Comparison of ENCODE assay signal across 10 cellular contexts in genomic region chr17:64411999-64412771, GRCh38. TPM values are rescaled to one million over a fixed set of nuclear protein-coding genes. Genes with fewer than 3 reads are reported as not detected.
DNase-seq lines count a peak whose midpoint lies in the region; ATAC-seq and TF ChIP-seq lines count a peak whose summit lies in the region.
"Had no signal": no experiment of that assay in that cellular context is flagged by ENCODE, and none has a peak within 500 bp of the region (broad histone marks: within the 10 kb centered on the region; RNA-seq: fewer than 3 reads in every experiment).

No MANE protein-coding gene starts in this region.

- intact Hi-C loops in heart left ventricle (cut with DNase I): loop anchor here in 5 of 10 donors (1.0 to 10.0 kb wide), 5 partner anchors 55 to 277 kb away; partner anchors contain the start of gene ERN1 (in 1 of the 5)
- intact Hi-C loops in ovary (cut with DNase I): loop anchor here in 2 of 4 donors (2.0 to 5.0 kb wide), 2 partner anchors 89 to 100 kb away; no protein-coding TSS in a partner anchor

- H3K27ac ChIP-seq in WERI-Rb-1 (peak overlapping the region; percentile 71), heart left ventricle (peak overlapping the region in 10 of 12 donors; percentile 40 to 89 (median 70)), ovary (peak overlapping the region; percentile 56 to 67)

- no peak for TF ChIP-seq EP300 in ovary (IDR thresholded peaks at IDR 0.05)

- H3K9me3 ChIP-seq in WERI-Rb-1 (ENCODE audit: severe bottlenecking) (no peaks in the 10 kb centered on the region), heart left ventricle (no peaks in the 10 kb centered on the region), ovary (no peaks in the 10 kb centered on the region)

- H3K27me3 ChIP-seq in WERI-Rb-1 (ENCODE audit: insufficient read depth, low read depth, severe bottlenecking): no peaks in the 10 kb centered on the region
- H3K27me3 ChIP-seq in heart left ventricle: no peaks in the 10 kb centered on the region
- no peaks in the 10 kb centered on the region for H3K27me3 ChIP-seq in ovary

- H3K4me3 ChIP-seq in WERI-Rb-1 (ENCODE audit: low read depth, low read length) (peak overlapping the region; percentile 26), heart left ventricle (peak overlapping the region in 9 of 12 donors; percentile 1 to 53 (median 22)), ovary (no peak overlapping the region)

- DNase-seq in NCI-H524 (lab: John Stamatoyannopoulos, UW) (peak; percentile 43 to 88), NCI-H524 treated with DMSO at 0.1 percent for 48 hours (lab: John Stamatoyannopoulos, UW) (no peak), WERI-Rb-1 (peak; percentile 85), heart left ventricle (peak; percentile 69 to 78 (median 72)), ovary (peak in 4 of 5 donors; percentile 58 to 66 (median 64)), AG08396 (ENCODE audit: low spot score) (no peak), SW480 (ENCODE audit: low spot score) (no peak)
- DNase-seq in stimulated activated CD4-positive, alpha-beta T cell treated with anti-CD3 and anti-CD28 coated beads, Interleukin-2, amount 100 ng/mL, for 24 hours: no peak

- H3K4me1 ChIP-seq in heart left ventricle (peaks cover 0 to 36% (median 14%) of the 10 kb centered on the region in 12 donors), ovary (ENCODE audit: insufficient read depth) (peaks cover 15% of the 10 kb centered on the region)

- 35 to 44% (median 40%) methylated on average over 21 to 24 of the region's 24 CpGs for WGBS in heart left ventricle, 4 donors
- WGBS in ovary, 3 donors: 46 to 57% (median 51%) methylated on average over 24 of the region's 24 CpGs

- H3K36me3 ChIP-seq in WERI-Rb-1 (no peaks in the 10 kb centered on the region), heart left ventricle (no peaks in the 10 kb centered on the region), ovary (no peaks in the 10 kb centered on the region)

- TF ChIP-seq POLR2A in heart left ventricle (IDR thresholded peaks at IDR 0.05) (no peak), ovary (IDR thresholded peaks at IDR 0.05) (no peak)

- TF ChIP-seq CTCF in WERI-Rb-1 (IDR thresholded peaks at IDR 0.05; ENCODE audit: low read depth, low read length): no peak
- TF ChIP-seq CTCF in heart left ventricle (IDR thresholded peaks at IDR 0.05): no peak
- TF ChIP-seq CTCF in ovary (IDR thresholded peaks at IDR 0.05): no peak

- peak; percentile 47 to 88 (median 73) for ATAC-seq in heart left ventricle

RNA-seq across cellular contexts. Expression of gene PECAM1, which starts 21.5 kb away (rescaled TPM):
- total RNA-seq in heart left ventricle (100 to 1,000 TPM in 6 of 9 donors, 10 to 100 TPM in 3; 66.2 to 259 (median 117) TPM), ovary (10 to 100 TPM; 11.9 to 78.0 (median 19.9) TPM)
- polyA plus RNA-seq in heart left ventricle (10 to 100 TPM; 26.1 to 74.2 TPM), ovary (100 to 1,000 TPM in 1 of 2 donors, 10 to 100 TPM in 1; 17.4 to 190 TPM)
- polyA plus RNA-seq: AG04450 had no signal

RNA-seq across cellular contexts. Expression of gene MILR1, which starts 36.7 kb away (rescaled TPM):
- 10 to 100 TPM in 1 of 9 donors, 1 to 10 TPM in 7, under 1 TPM in 1; 0.95 to 23.0 (median 2.4) TPM for total RNA-seq in heart left ventricle
- 1 to 10 TPM; 1.6 to 1.7 TPM for polyA plus RNA-seq in heart left ventricle
- 10 to 100 TPM in 1 of 7 donors, 1 to 10 TPM in 6; 2.3 to 16.4 (median 6.8) TPM for total RNA-seq in ovary
- polyA plus RNA-seq in ovary: 10 to 100 TPM in 1 of 2 donors, 1 to 10 TPM in 1; 2.0 to 13.1 TPM
- total RNA-seq: SK-MEL-5 had no signal

Comparison
In these comparisons a context has a peak if more than half of its experiments do, and no peak if none do; other contexts are left out.
1. DNase-seq: peak in NCI-H524 (2 of 2), WERI-Rb-1 (single experiment), heart left ventricle (5 of 5) and ovary (4 of 5); none in NCI-H524 treated with DMSO at 0.1 percent for 48 hours (single experiment), stimulated activated CD4-positive, alpha-beta T cell treated with anti-CD3 and anti-CD28 coated beads, Interleukin-2, amount 100 ng/mL, for 24 hours (0 of 2), AG08396 (single experiment) and SW480 (single experiment).
2. Peak in every context shown above with its lines, with median percentiles within 50 percentile points of each other: H3K27ac ChIP-seq.